In genomic region chr20:11972478-11972877, GRCh38 we compare ENCODE assay signal across 24 cellular contexts.
"Had no signal": no experiment of that assay in that cellular context is flagged by ENCODE, and none has a peak within 500 bp of the region (broad histone marks: within the 10 kb centered on the region; RNA-seq: fewer than 3 reads in every experiment).

No MANE protein-coding gene starts in this region.

- H2AFZ ChIP-seq: hepatocyte, parathyroid adenoma had no signal

- H3K36me3 ChIP-seq: adrenal gland, left lung, sigmoid colon, thyroid gland, WERI-Rb-1 had no signal

- H3K9me3 Mint-ChIP-seq: stimulated activated naive B cell treated with anti-CD40 and anti-IgM and Interleukin-4, amounts not matched to agents 10 μg/mL and 1 μg/mL and 100 μg/mL, for 72 hours had no signal

- H3K4me3 ChIP-seq: adrenal gland, hepatocyte, left lung, lung, sigmoid colon, thyroid gland had no signal

- H3K9me3 ChIP-seq: adrenal gland, sigmoid colon, thyroid gland had no signal

- H3K27ac Mint-ChIP-seq: activated CD8-positive, alpha-beta T cell treated with anti-CD3 and anti-CD28 coated beads, Interleukin-2, amount 10 ng/mL, durations not matched to agents 7 days and 5 days; activated naive CD8-positive, alpha-beta T cell; activated T-helper 17 cell treated with anti-CD3 and anti-CD28 coated beads, Interleukin-2, amount 50 U/mL, for 72 hours; immature natural killer cell; nephron progenitor cell; stimulated activated naive B cell treated with anti-CD40 and anti-IgM and Interleukin-4, amounts not matched to agents 10 μg/mL and 1 μg/mL and 100 μg/mL, for 72 hours had no signal

- H3K4me3 Mint-ChIP-seq: activated CD8-positive, alpha-beta T cell treated with anti-CD3 and anti-CD28 coated beads, Interleukin-2, amount 10 ng/mL, durations not matched to agents 7 days and 5 days; activated naive CD8-positive, alpha-beta T cell; activated T-helper 17 cell treated with anti-CD3 and anti-CD28 coated beads, Interleukin-2, amount 50 U/mL, for 72 hours; immature natural killer cell; nephron progenitor cell; stimulated activated naive B cell treated with anti-CD40 and anti-IgM and Interleukin-4, amounts not matched to agents 10 μg/mL and 1 μg/mL and 100 μg/mL, for 72 hours had no signal

- H3K27ac ChIP-seq: adrenal gland, foreskin keratinocyte, hepatocyte, left lung, parathyroid adenoma, sigmoid colon, thyroid gland, WERI-Rb-1 had no signal

- H3K79me2 ChIP-seq: hepatocyte, parathyroid adenoma had no signal

- H3K27me3 ChIP-seq: adrenal gland, hepatocyte, left lung, sigmoid colon, thyroid gland had no signal

- H3K27me3 Mint-ChIP-seq: activated naive CD8-positive, alpha-beta T cell; activated T-helper 17 cell treated with anti-CD3 and anti-CD28 coated beads, Interleukin-2, amount 50 U/mL, for 72 hours; stimulated activated naive B cell treated with anti-CD40 and anti-IgM and Interleukin-4, amounts not matched to agents 10 μg/mL and 1 μg/mL and 100 μg/mL, for 72 hours had no signal

- ATAC-seq: activated CD8-positive, alpha-beta T cell treated with anti-CD3 and anti-CD28 coated beads, Interleukin-2, amount 10 ng/mL, durations not matched to agents 7 days and 5 days; activated T-helper 17 cell treated with anti-CD3 and anti-CD28 coated beads, Interleukin-2, amount 50 U/mL, for 72 hours; foreskin keratinocyte; left lung; stimulated activated naive B cell treated with anti-CD40 and anti-IgM and Interleukin-4, amounts not matched to agents 10 μg/mL and 1 μg/mL and 100 μg/mL, for 72 hours had no signal

- H3K36me3 Mint-ChIP-seq: activated naive CD8-positive, alpha-beta T cell; immature natural killer cell; stimulated activated naive B cell treated with anti-CD40 and anti-IgM and Interleukin-4, amounts not matched to agents 10 μg/mL and 1 μg/mL and 100 μg/mL, for 72 hours had no signal

- DNase-seq: activated CD4-positive, alpha-beta T cell treated with anti-CD3 and anti-CD28 coated beads, Interleukin-2, amount 50 U/mL, for 1 hour; activated CD4-positive, CD25-positive, alpha-beta regulatory T cell treated with anti-CD3 and anti-CD28 coated beads, Interleukin-2, amount 50 U/mL, for 72 hours; activated CD8-positive, alpha-beta T cell treated with anti-CD3 and anti-CD28 coated beads, Interleukin-2, amount 10 ng/mL, durations not matched to agents 7 days and 5 days; activated T-cell treated with anti-CD3 and anti-CD28 coated beads, Interleukin-2, amount 50 U/mL, for 1 hour; adrenal gland; central memory CD4-positive, alpha-beta T cell; dermis blood vessel endothelial cell; effector memory CD4-positive, alpha-beta T cell; foreskin keratinocyte; immature natural killer cell; left lung; nephron progenitor cell; sigmoid colon; stimulated activated CD4-positive, alpha-beta T cell treated with anti-CD3 and anti-CD28 coated beads, Interleukin-2, amount 100 ng/mL, for 48 hours; stimulated activated CD8-positive, alpha-beta memory T cell treated with anti-CD3 and anti-CD28 coated beads, Interleukin-4, amount 100 ng/mL, for 48 hours; stimulated activated naive B cell treated with anti-CD40 and anti-IgM and Interleukin-4, amounts not matched to agents 10 μg/mL and 1 μg/mL and 100 μg/mL, for 72 hours; T-helper 1 cell; thyroid gland; WERI-Rb-1 had no signal

- H3K4me2 ChIP-seq: hepatocyte had no signal

- H3K4me1 ChIP-seq: adrenal gland, foreskin keratinocyte, left lung, parathyroid adenoma, sigmoid colon, thyroid gland had no signal

- H3K4me1 Mint-ChIP-seq: activated T-helper 17 cell treated with anti-CD3 and anti-CD28 coated beads, Interleukin-2, amount 50 U/mL, for 72 hours; immature natural killer cell; nephron progenitor cell; stimulated activated naive B cell treated with anti-CD40 and anti-IgM and Interleukin-4, amounts not matched to agents 10 μg/mL and 1 μg/mL and 100 μg/mL, for 72 hours had no signal
